28 cellular contexts compared by ENCODE assay signal in the genomic region with DNA sequence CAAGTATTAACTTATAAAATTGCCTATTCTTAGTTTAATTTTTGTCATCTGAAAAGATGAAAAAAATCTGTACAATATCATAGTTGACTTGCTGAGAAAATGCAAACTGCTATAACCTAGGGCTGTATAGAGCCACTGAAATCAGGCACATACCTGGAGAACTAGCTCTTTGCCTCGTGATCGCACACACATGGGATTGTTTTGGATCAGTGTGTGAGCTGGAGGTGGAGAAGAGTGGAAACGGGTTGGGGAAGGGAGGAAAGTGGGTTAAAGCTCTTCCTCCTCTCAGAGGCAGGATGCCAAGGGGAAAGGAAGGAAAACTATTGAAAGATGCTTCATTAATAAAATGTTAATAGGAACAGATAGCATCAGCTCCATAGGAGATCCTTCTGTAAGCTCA. TPM values are rescaled to one million over a fixed set of nuclear protein-coding genes. Genes with fewer than 3 reads are reported as not detected.
"Had no signal": no experiment of that assay in that cellular context is flagged by ENCODE, and none has a peak within 500 bp of the region (broad histone marks: within the 10 kb centered on the region; RNA-seq: fewer than 3 reads in every experiment).

No MANE protein-coding gene starts in this region.

- H3K9me3 ChIP-seq: adrenal gland, MG63, Peyer's patch, SJSA1, SK-N-SH had no signal

- H3K27me3 ChIP-seq: Peyer's patch had no signal

- H3K9me2 ChIP-seq: SK-N-SH had no signal

- H3K27ac ChIP-seq: adrenal gland, brain microvascular endothelial cell, Peyer's patch, SJSA1 had no signal

- H3K4me2 ChIP-seq: SK-N-SH had no signal

- H3K36me3 ChIP-seq: adrenal gland, brain microvascular endothelial cell, MG63, Peyer's patch, SJSA1 had no signal

- ATAC-seq: activated CD4-positive, alpha-beta T cell treated with anti-CD3 and anti-CD28 coated beads for 36 hours; activated CD4-positive, CD25-positive, alpha-beta regulatory T cell treated with anti-CD3 and anti-CD28 coated beads, Interleukin-2, amount 50 U/mL, for 24 hours; activated CD8-positive, alpha-beta T cell treated with anti-CD3 and anti-CD28 coated beads, Interleukin-2, amount 10 ng/mL, durations not matched to agents 7 days and 5 days; WTC11 had no signal

- H3K4me3 ChIP-seq: adrenal gland, MG63, Peyer's patch, SJSA1 had no signal

- DNase-seq: activated CD4-positive, alpha-beta T cell treated with anti-CD3 and anti-CD28 coated beads for 36 hours; activated CD4-positive, alpha-beta T cell treated with anti-CD3 and anti-CD28 coated beads, Interleukin-2, amount 10 ng/mL, durations not matched to agents 7 days and 5 days; activated CD4-positive, alpha-beta T cell treated with anti-CD3 and anti-CD28 coated beads, Interleukin-2, amount 50 U/mL, for 48 hours; activated CD8-positive, alpha-beta T cell treated with anti-CD3 and anti-CD28 coated beads, Interleukin-2, amount 10 ng/mL, durations not matched to agents 7 days and 5 days; activated gamma-delta T cell; activated naive CD4-positive, alpha-beta T cell treated with Interleukin-2 at 50 U/mL for 16 hours; activated T-cell treated with anti-CD3 and anti-CD28 coated beads, Interleukin-2, amount 50 U/mL, for 24 hours; adrenal gland; brain microvascular endothelial cell; Karpas-422; KBM-7; MG63; NCI-H1048; NCI-H1105 treated with DMSO at 0.1 percent for 48 hours; NCI-H1436; NCI-H1694; NCI-H1930; NCI-H345; NCI-H524 treated with DMSO at 0.1 percent for 48 hours; Peyer's patch; RPMI8226; SHP77 treated with DMSO at 0.1 percent for 48 hours; SK-N-SH had no signal

RNA-seq across cellular contexts. Expression of a gene that starts 2.7 kb away (rescaled TPM):
- total RNA-seq: activated CD4-positive, alpha-beta T cell treated with anti-CD3 and anti-CD28 coated beads, Interleukin-2, amount 10 ng/mL, durations not matched to agents 7 days and 5 days; activated CD8-positive, alpha-beta T cell treated with anti-CD3 and anti-CD28 coated beads, Interleukin-2, amount 10 ng/mL, durations not matched to agents 7 days and 5 days; activated T-helper 2 cell treated with anti-CD3 and anti-CD28 coated beads, Interferon-gamma antibody, Interleukin-2, Interleukin-4, amounts not matched to agents 10 μg/mL and 5 μg/mL and 100 μg/mL, durations not matched to agents 14 hours and 24 hours and 36 hours; NCI-H460; SJSA1 had no signal
